12 cellular contexts compared by ENCODE assay signal in the genomic region with DNA sequence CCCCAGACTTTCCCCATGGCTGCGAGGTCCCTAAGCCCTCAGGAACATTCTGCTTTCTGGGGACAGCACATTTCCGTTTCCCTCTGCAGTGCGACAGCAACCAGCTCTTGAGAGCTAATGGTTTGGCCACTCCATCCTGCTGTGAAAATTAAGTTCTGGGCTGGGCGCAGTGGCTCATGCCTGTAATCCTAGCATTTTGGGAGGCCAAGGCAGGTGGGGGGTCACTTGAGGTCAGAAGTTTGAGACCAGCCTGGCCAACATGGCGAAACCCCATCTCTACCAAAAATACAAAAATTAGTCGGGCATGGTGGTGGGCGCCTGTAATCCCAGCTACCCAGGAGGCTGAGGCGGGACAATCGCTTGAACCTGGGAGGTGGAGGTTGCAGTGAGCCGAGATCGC. TPM values are rescaled to one million over a fixed set of nuclear protein-coding genes. Genes with fewer than 3 reads are reported as not detected.
A peak's percentile ranks its signal among the peaks of the same experiment; 100 is the strongest.
DNase-seq lines count a peak whose midpoint lies in the region; ATAC-seq, FAIRE-seq and TF ChIP-seq lines count a peak whose summit lies in the region.
"Not testable (repeated sequence)": the region's sequence is repeated elsewhere in the genome, so short reads cannot be mapped to it uniquely, and the experiment has no call there.
"Had no signal": no experiment of that assay in that cellular context is flagged by ENCODE, and none has a peak within 500 bp of the region (broad histone marks: within the 10 kb centered on the region; RNA-seq: fewer than 3 reads in every experiment).

No MANE protein-coding gene starts in this region.

- H3K36me3 ChIP-seq in ACC112 (ENCODE audit: insufficient read depth, low read length); endodermal cell (ENCODE audit: control insufficient read depth, insufficient read depth, low read length); HepG2 (replicated peaks in 1 of 2; ENCODE audit: control insufficient read depth in 1 of 2, insufficient read depth in 2 of 2, low read length in 2 of 2); smooth muscle cell (ENCODE audit: low read depth): not testable (repeated sequence)

- H3K9ac ChIP-seq in endodermal cell (ENCODE audit: extremely low read depth, low read length, poor library complexity, severe bottlenecking); HepG2 (ENCODE audit: insufficient read depth, low read depth, low read length); smooth muscle cell (ENCODE audit: low read depth): not testable (repeated sequence)

- not testable (repeated sequence) for DNase-seq in HFFc6; RWPE1 (ENCODE audit: low spot score); activated naive CD8-positive, alpha-beta T cell treated with anti-CD3 and anti-CD28 coated beads, Interleukin-2, amount 50 U/mL, for 24 hours; HepG2 (ENCODE audit: low spot score); nephron progenitor cell; smooth muscle cell (lab: John Stamatoyannopoulos, UW; ENCODE audit: unreplicated experiment)
- DNase-seq in endodermal cell = peak; percentile 75

- TF ChIP-seq RAD21 in HepG2 (CRISPR knock-in tag; IDR thresholded peaks at IDR 0.05) = not testable (repeated sequence)

- in situ Hi-C loops in HepG2 (cut with HindIII; ENCODE audit: extremely low pct_ligation_motif_present, low pct_unique_long_range_greater_than_20kb) = loop anchor here (5.0 kb wide), 2 partner anchors 49 to 51 kb away; a partner anchor contains a TSS

- peak overlapping the region; percentile 96; the same call in 1 of the 2 replicates for H3K4me3 Mint-ChIP-seq in HFFc6
- H3K4me3 Mint-ChIP-seq in activated naive CD8-positive, alpha-beta T cell treated with anti-CD3 and anti-CD28 coated beads, Interleukin-2, amount 50 U/mL, for 24 hours = peak overlapping the region; percentile 40
- peak overlapping the region; percentile 85 for H3K4me3 Mint-ChIP-seq in endodermal cell
- peak overlapping the region; percentile 98 for H3K4me3 Mint-ChIP-seq in nephron progenitor cell

- peak overlapping the region; percentile 58 for H3K27ac Mint-ChIP-seq in HFFc6
- H3K27ac Mint-ChIP-seq in activated naive CD8-positive, alpha-beta T cell treated with anti-CD3 and anti-CD28 coated beads, Interleukin-2, amount 50 U/mL, for 24 hours; nephron progenitor cell: not testable (repeated sequence)
- peak overlapping the region; percentile 48 for H3K27ac Mint-ChIP-seq in endodermal cell

- H3K4me1 ChIP-seq in ACC112 (ENCODE audit: control insufficient read depth, insufficient read depth, low read length, unreplicated experiment) (peaks cover 31% of the 10 kb centered on the region), endodermal cell (ENCODE audit: control insufficient read depth, insufficient read depth, low read length) (peaks cover 17% of the 10 kb centered on the region), HepG2 (ENCODE audit: insufficient read depth, low read length) (peaks cover 55% of the 10 kb centered on the region), smooth muscle cell (ENCODE audit: low read depth) (peaks cover 25% of the 10 kb centered on the region)

- TF ChIP-seq EP300 in HepG2 (IDR thresholded peaks at IDR 0.05; ENCODE audit: low read depth in 2 of 2, low read length in 2 of 2); HepG2 (CRISPR knock-in tag; IDR thresholded peaks at IDR 0.05; ENCODE audit: borderline replicate concordance): not testable (repeated sequence)

- H3K4me3 ChIP-seq in ACC112 (ENCODE audit: low read depth, low read length) (peak overlapping the region; percentile 97), endodermal cell (ENCODE audit: low read length) (peak overlapping the region; percentile 73)
- not testable (repeated sequence) for H3K4me3 ChIP-seq in HepG2 (replicated peaks in 1 of 3; ENCODE audit: insufficient read depth in 1 of 3, low read depth in 2 of 3, low read length in 3 of 3); smooth muscle cell

- not testable (repeated sequence) for ATAC-seq in activated naive CD8-positive, alpha-beta T cell treated with anti-CD3 and anti-CD28 coated beads, Interleukin-2, amount 50 U/mL, for 24 hours; HepG2

- H4K20me1 ChIP-seq in HepG2 (ENCODE audit: insufficient read depth, low read length) = not testable (repeated sequence)
- H4K20me1 ChIP-seq in smooth muscle cell (ENCODE audit: low read depth) = peaks cover 17% of the 10 kb centered on the region

- H3K4me2 ChIP-seq in HepG2 (ENCODE audit: low read depth, low read length) (peak overlapping the region; percentile 97), smooth muscle cell (peak overlapping the region; percentile 97)

- H3K9me3 Mint-ChIP-seq in HFFc6; activated naive CD8-positive, alpha-beta T cell treated with anti-CD3 and anti-CD28 coated beads, Interleukin-2, amount 50 U/mL, for 24 hours; endodermal cell; nephron progenitor cell: not testable (repeated sequence)

- intact Hi-C loops in HepG2 (cut with micrococcal nuclease; ENCODE audit: unreplicated experiment) = loop anchor here (5.0 kb wide), 1 partner anchor 111 kb away; no protein-coding TSS in a partner anchor

- not testable (repeated sequence) for TF ChIP-seq POLR2A in HepG2 (IDR thresholded peaks at IDR 0.05; ENCODE audit: insufficient read depth in 1 of 2, low read depth in 2 of 2, low read length in 2 of 2)

- H3K27me3 ChIP-seq in ACC112 (ENCODE audit: insufficient read depth, low read length); endodermal cell (ENCODE audit: control insufficient read depth, insufficient read depth, low read length, poor library complexity, severe bottlenecking); smooth muscle cell (ENCODE audit: low read depth): not testable (repeated sequence)
- H3K27me3 ChIP-seq in HepG2 (ENCODE audit: control insufficient read depth in 1 of 2, insufficient read depth in 2 of 2, low read length in 2 of 2) = peaks cover 6 to 25% of the 10 kb centered on the region in 2 experiments

- not testable (repeated sequence) for H3K27ac ChIP-seq in ACC112 (ENCODE audit: low read depth, low read length); endodermal cell (ENCODE audit: low read depth, low read length); HepG2 (ENCODE audit: extremely low read length, insufficient read depth, low read length); smooth muscle cell (ENCODE audit: low read depth)
- H3K27ac ChIP-seq in RWPE1 = peak overlapping the region; percentile 94

- peaks cover 34% of the 10 kb centered on the region for H3K4me1 Mint-ChIP-seq in HFFc6 (ENCODE audit: low read depth)
- H3K4me1 Mint-ChIP-seq in activated naive CD8-positive, alpha-beta T cell treated with anti-CD3 and anti-CD28 coated beads, Interleukin-2, amount 50 U/mL, for 24 hours = peaks cover 12% of the 10 kb centered on the region
- peaks cover 41% of the 10 kb centered on the region for H3K4me1 Mint-ChIP-seq in endodermal cell
- peaks cover 45% of the 10 kb centered on the region for H3K4me1 Mint-ChIP-seq in nephron progenitor cell

- H3K9me3 ChIP-seq in endodermal cell (ENCODE audit: control insufficient read depth, low read length); HepG2 (ENCODE audit: low read length); smooth muscle cell (replicated peaks; ENCODE audit: low read depth): not testable (repeated sequence)

- FAIRE-seq in HepG2 (lab: Jason Lieb, UNC) = not testable (repeated sequence)

- TF ChIP-seq CTCF in HFFc6 (IDR thresholded peaks at IDR 0.05); RWPE1 (conservative IDR thresholded peaks at IDR 0.05; ENCODE audit: low read depth); endodermal cell (conservative IDR thresholded peaks at IDR 0.05); HepG2 (CRISPR knock-in tag; IDR thresholded peaks at IDR 0.05); nephron progenitor cell (IDR thresholded peaks at IDR 0.05); smooth muscle cell (IDR thresholded peaks at IDR 0.05; ENCODE audit: borderline replicate concordance, insufficient read depth, poor library complexity, severe bottlenecking): not testable (repeated sequence)

- POLR2A ChIA-PET in RWPE1 (lab: Yijun Ruan, JAX; ENCODE audit: low non-redundant PET) (interaction anchor here (0.6 kb wide), 1 partner anchor 863 kb away, joined by 3 read pairs; no protein-coding TSS in a partner anchor), HepG2 (lab: Yijun Ruan, JAX) (interaction anchor here (2.2 to 8.2 kb wide), 2 partner anchors 47 to 51 kb away, joined by 11 to 204 read pairs; a partner anchor contains a TSS)

- H3K36me3 Mint-ChIP-seq in HFFc6 (ENCODE audit: low read depth); activated naive CD8-positive, alpha-beta T cell treated with anti-CD3 and anti-CD28 coated beads, Interleukin-2, amount 50 U/mL, for 24 hours (ENCODE audit: low read depth); endodermal cell (ENCODE audit: low read depth); nephron progenitor cell (ENCODE audit: low read depth): not testable (repeated sequence)

- H3F3A ChIP-seq in smooth muscle cell (ENCODE audit: low read depth) = not testable (repeated sequence)

- CTCF ChIA-PET in RWPE1 (lab: Yijun Ruan, JAX) = interaction anchor here (0.6 to 0.8 kb wide), 3 partner anchors 54 to 727 kb away, joined by 3 to 7 read pairs (median 4); no protein-coding TSS in a partner anchor
- CTCF ChIA-PET in HepG2 (lab: Yijun Ruan, JAX; ENCODE audit: low intra/inter-chr PET ratio, low total read pairs) = not testable (repeated sequence)

- WGBS in endodermal cell (ENCODE audit: insufficient coverage in 1 of 2, insufficient read length in 1 of 2), 2 experiments = 65 to 75% methylated on average over 6 to 7 of the region's 11 CpGs
- WGBS in HepG2 (ENCODE audit: low lambda C conversion rate) = 60% methylated on average over 11 of the region's 11 CpGs
- WGBS in smooth muscle cell (ENCODE audit: low lambda C conversion rate) = 75% methylated on average over 11 of the region's 11 CpGs

- BruUV-seq in HepG2 (replicated peaks; lab: Mats Ljungman, UMichigan) = not testable (repeated sequence)

- peaks cover 11% of the 10 kb centered on the region for H3K27me3 Mint-ChIP-seq in HFFc6 (ENCODE audit: insufficient read depth)
- H3K27me3 Mint-ChIP-seq in activated naive CD8-positive, alpha-beta T cell treated with anti-CD3 and anti-CD28 coated beads, Interleukin-2, amount 50 U/mL, for 24 hours = not testable (repeated sequence)
- H3K27me3 Mint-ChIP-seq in endodermal cell (ENCODE audit: insufficient read depth) = peaks cover 13% of the 10 kb centered on the region
- H3K27me3 Mint-ChIP-seq in nephron progenitor cell (ENCODE audit: low read depth, poor library complexity) = peaks cover 14% of the 10 kb centered on the region

- H3K79me2 ChIP-seq in ACC112 (ENCODE audit: control insufficient read depth, insufficient read depth, low read length, unreplicated experiment) (peaks cover 35% of the 10 kb centered on the region), HepG2 (ENCODE audit: insufficient read depth, low read length) (peaks cover 26% of the 10 kb centered on the region), smooth muscle cell (ENCODE audit: low read depth) (peaks cover 28% of the 10 kb centered on the region)

- not testable (repeated sequence) for H2AFZ ChIP-seq in ACC112 (ENCODE audit: low read length, unreplicated experiment); HepG2 (ENCODE audit: low read length); smooth muscle cell (ENCODE audit: low read depth)

RNA-seq across cellular contexts. Expression of a gene that starts 1.1 kb away (rescaled TPM):
- total RNA-seq in HFFc6 (2021; fragmentation: NEBNext Ultra II Directional; extraction: Animal tissue kit (Norgen Biotek cat#: 25700)) = 10 to 100 TPM; 18.1 to 27.8 (median 25.9) TPM
- total RNA-seq in endodermal cell (10 to 100 TPM; 38.5 to 49.7 TPM), HepG2 (2016; rRNA removed; fragmentation: Illumina TruSeq; extraction: Trizol) (54.0 and 55.0 TPM in 2 replicates), smooth muscle cell (13.4 and 15.1 TPM in 2 replicates)
- 57.7 TPM for polyA plus RNA-seq in endodermal cell (2013, experiment 1 of 2)
- polyA plus RNA-seq in endodermal cell (2013, experiment 2 of 2) = 49.6 TPM
- 13.5 and 14.9 TPM in 2 replicates for total RNA-seq in HepG2 (2016; cell fraction: cytosol; rRNA removed; fragmentation: Illumina TruSeq; extraction: Trizol; ENCODE audit: low read depth)
- 45.9 and 55.1 TPM in 2 replicates for total RNA-seq in HepG2 (2016; cell fraction: insoluble cytoplasmic fraction; rRNA removed; fragmentation: Illumina TruSeq; extraction: Trizol)
- total RNA-seq in HepG2 (2016; cell fraction: membrane; rRNA removed; fragmentation: Illumina TruSeq; extraction: Trizol) = 45.7 and 51.9 TPM in 2 replicates
- total RNA-seq in HepG2 (2016; cell fraction: nucleus; rRNA removed; fragmentation: Illumina TruSeq; extraction: Trizol) = 34.9 and 36.1 TPM in 2 replicates
- polyA plus RNA-seq in HepG2 (2011; rRNA removed) (19.0 and 21.7 TPM in 2 replicates), smooth muscle cell (21.2 and 21.4 TPM in 2 replicates)
- polyA plus RNA-seq in HepG2 (2011; cell fraction: cytosol; rRNA removed) = 16.2 and 20.1 TPM in 2 replicates
- polyA plus RNA-seq in HepG2 (2011; cell fraction: nucleus; rRNA removed) = 18.6 and 24.3 TPM in 2 replicates
- 18.4 and 22.4 TPM in 2 replicates for polyA plus RNA-seq in HepG2 (2012)
- polyA plus RNA-seq in HepG2 (2016; cell fraction: cytosol; fragmentation: Illumina TruSeq; extraction: Trizol; ENCODE audit: low read depth) = 11.7 and 14.2 TPM in 2 replicates
- polyA plus RNA-seq in HepG2 (2016; cell fraction: insoluble cytoplasmic fraction; fragmentation: Illumina TruSeq; extraction: Trizol; ENCODE audit: low read depth) = 58.7 and 66.8 TPM in 2 replicates
- 37.7 and 41.8 TPM in 2 replicates for polyA plus RNA-seq in HepG2 (2016; cell fraction: membrane; fragmentation: Illumina TruSeq; extraction: Trizol; ENCODE audit: low read depth)
- polyA plus RNA-seq in HepG2 (2016; cell fraction: nucleus; fragmentation: Illumina TruSeq; extraction: Trizol; ENCODE audit: insufficient read depth, low read depth) = 41.4 and 43.9 TPM in 2 replicates
- polyA minus RNA-seq in HepG2 (2011; rRNA and poly(A)+ RNA removed; ENCODE audit: low replicate concordance) = 68.4 and 91.9 TPM in 2 replicates
- 25.3 and 26.4 TPM in 2 replicates for polyA minus RNA-seq in HepG2 (2011; cell fraction: cytosol; rRNA and poly(A)+ RNA removed)
- polyA minus RNA-seq in HepG2 (2011; cell fraction: nucleus; rRNA and poly(A)+ RNA removed) = 32.3 and 36.9 TPM in 2 replicates

RNA-seq across cellular contexts. Expression of a gene that starts 51.2 kb away (rescaled TPM):
- total RNA-seq in HFFc6 (2021; fragmentation: NEBNext Ultra II Directional; extraction: Animal tissue kit (Norgen Biotek cat#: 25700)) = not detected
- under 1 TPM; 0.29 to 0.58 TPM for total RNA-seq in endodermal cell
- not detected for polyA plus RNA-seq in endodermal cell (2013, experiment 1 of 2)
- polyA plus RNA-seq in endodermal cell (2013, experiment 2 of 2) = not detected
- 0.73 and 0.94 TPM in 2 replicates for total RNA-seq in HepG2 (2016; rRNA removed; fragmentation: Illumina TruSeq; extraction: Trizol)
- 1.3 and 1.5 TPM in 2 replicates for total RNA-seq in HepG2 (2016; cell fraction: cytosol; rRNA removed; fragmentation: Illumina TruSeq; extraction: Trizol; ENCODE audit: low read depth)
- 0.76 and 1.1 TPM in 2 replicates for total RNA-seq in HepG2 (2016; cell fraction: insoluble cytoplasmic fraction; rRNA removed; fragmentation: Illumina TruSeq; extraction: Trizol)
- total RNA-seq in HepG2 (2016; cell fraction: membrane; rRNA removed; fragmentation: Illumina TruSeq; extraction: Trizol) = 1.3 and 1.5 TPM in 2 replicates
- 0.99 and 1.5 TPM in 2 replicates for total RNA-seq in HepG2 (2016; cell fraction: nucleus; rRNA removed; fragmentation: Illumina TruSeq; extraction: Trizol)
- polyA plus RNA-seq in HepG2 (2011; rRNA removed) = 1.2 and 1.6 TPM in 2 replicates
- 0.32 and 0.70 TPM in 2 replicates for polyA plus RNA-seq in HepG2 (2011; cell fraction: cytosol; rRNA removed)
- polyA plus RNA-seq in HepG2 (2011; cell fraction: nucleus; rRNA removed) = 0.21 TPM in 1 of 2 replicates, not detected in the other
- 0.25 and 0.48 TPM in 2 replicates for polyA plus RNA-seq in HepG2 (2012)
- polyA plus RNA-seq in HepG2 (2016; cell fraction: cytosol; fragmentation: Illumina TruSeq; extraction: Trizol; ENCODE audit: low read depth) = 0.86 and 1.8 TPM in 2 replicates
- 0.60 and 1.3 TPM in 2 replicates for polyA plus RNA-seq in HepG2 (2016; cell fraction: insoluble cytoplasmic fraction; fragmentation: Illumina TruSeq; extraction: Trizol; ENCODE audit: low read depth)
- 1.3 and 1.5 TPM in 2 replicates for polyA plus RNA-seq in HepG2 (2016; cell fraction: membrane; fragmentation: Illumina TruSeq; extraction: Trizol; ENCODE audit: low read depth)
- not detected in 2 replicates for polyA plus RNA-seq in HepG2 (2016; cell fraction: nucleus; fragmentation: Illumina TruSeq; extraction: Trizol; ENCODE audit: insufficient read depth, low read depth)
- 0.42 TPM in 1 of 2 replicates, not detected in the other for polyA minus RNA-seq in HepG2 (2011; rRNA and poly(A)+ RNA removed; ENCODE audit: low replicate concordance)
- polyA minus RNA-seq in HepG2 (2011; cell fraction: cytosol; rRNA and poly(A)+ RNA removed) = not detected in 2 replicates
- polyA minus RNA-seq in HepG2 (2011; cell fraction: nucleus; rRNA and poly(A)+ RNA removed) = 1.3 TPM in 1 of 2 replicates, not detected in the other
- not detected in 2 replicates for total RNA-seq in smooth muscle cell
- polyA plus RNA-seq in smooth muscle cell = 0.30 TPM in 1 of 2 replicates, not detected in the other
- total RNA-seq: activated CD4-positive, alpha-beta memory T cell treated with anti-CD3 and anti-CD28 coated beads, Interleukin-2, amount 10 ng/mL, durations not matched to agents 7 days and 5 days; activated T-cell treated with anti-CD3 and anti-CD28 coated beads, Interleukin-2, amount 50 U/mL, for 72 hours; foreskin keratinocyte; lower leg skin had no signal
- polyA plus RNA-seq: foreskin keratinocyte had no signal

Comparison
In these comparisons a context has a peak if more than half of its experiments do, and no peak if none do; other contexts are left out.
1. H3K4me3 Mint-ChIP-seq: peak in every context shown above with its lines; median percentile 98 in nephron progenitor cell; 96 in HFFc6; 85 in endodermal cell; 40 in activated naive CD8-positive, alpha-beta T cell treated with anti-CD3 and anti-CD28 coated beads, Interleukin-2, amount 50 U/mL, for 24 hours.